In genomic region chr2:64989126-64989981, GRCh38 we compare ENCODE assay signal across 1 cellular context.
TF ChIP-seq lines count a peak whose summit lies in the region.

SLC1A4 (plus strand) TSS chr2:64989399; CDS start chr2:64989644, 245 bp downstream.

TF ChIP-seq in Ishikawa, 13 proteins besides CTCF, POLR2A, EP300 and RAD21 (continued from another document):
- TF ChIP-seq REST (IDR thresholded peaks at IDR 0.05; ENCODE audit: low read depth) = no peak
